ENCODE assay signal across 1 cellular context in the genomic region with DNA sequence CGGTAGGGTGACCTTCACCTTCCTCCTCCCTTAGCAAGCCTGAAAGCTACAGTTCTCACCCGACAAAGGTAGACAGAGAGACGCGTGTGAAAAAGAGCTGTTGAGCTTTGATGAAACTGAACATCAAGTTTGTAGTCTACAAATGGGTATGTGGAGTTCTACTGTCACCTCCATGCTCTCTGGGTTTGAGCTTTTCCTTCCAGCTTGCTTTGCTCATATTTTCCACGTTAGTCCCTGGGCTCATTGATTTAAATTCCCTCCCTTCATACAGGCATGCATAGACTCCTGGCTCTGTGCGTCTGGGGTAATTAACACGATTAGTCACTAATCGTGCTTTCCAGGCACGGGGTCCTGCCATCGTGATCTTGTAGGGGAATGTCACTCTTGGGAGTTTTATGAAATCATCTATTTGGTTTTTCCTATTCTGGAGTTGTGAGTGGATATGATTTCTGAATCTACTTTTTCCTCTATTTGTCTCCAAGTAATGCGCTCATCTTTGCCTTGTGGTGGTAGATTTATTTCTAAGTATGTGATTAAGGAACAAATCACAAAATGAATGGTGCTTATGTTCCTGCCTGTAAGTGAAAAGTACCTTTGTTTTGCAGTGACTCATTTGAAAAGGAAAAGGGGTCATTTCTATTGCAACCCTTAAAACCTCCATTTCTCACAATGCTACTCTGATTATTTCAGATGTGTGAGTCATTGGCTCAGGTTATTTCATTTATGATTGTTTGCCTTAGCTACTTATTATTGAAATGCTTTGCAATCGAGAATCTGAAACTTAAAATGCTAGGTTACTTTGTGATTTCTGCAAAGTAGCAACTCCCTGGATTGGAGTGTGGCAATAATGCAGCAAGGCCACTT.
TF ChIP-seq lines count a peak whose summit lies in the region.

No MANE protein-coding gene starts in this region.

TF ChIP-seq in HCT116, 20 proteins besides CTCF, POLR2A, EP300 and RAD21 (continued from another document):
- TF ChIP-seq, protein P1, sequence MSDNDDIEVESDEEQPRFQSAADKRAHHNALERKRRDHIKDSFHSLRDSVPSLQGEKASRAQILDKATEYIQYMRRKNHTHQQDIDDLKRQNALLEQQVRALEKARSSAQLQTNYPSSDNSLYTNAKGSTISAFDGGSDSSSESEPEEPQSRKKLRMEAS (IDR thresholded peaks at IDR 0.05): peak; percentile 8
- peak; percentile 80 for TF ChIP-seq CEBPB (IDR thresholded peaks at IDR 0.05; ENCODE audit: low read depth)
- no peak for TF ChIP-seq ZNF274 (IDR thresholded peaks at IDR 0.05; ENCODE audit: low read depth, low read length)
- TF ChIP-seq EZH2 (IDR thresholded peaks at IDR 0.05): no peak
